Comparison of ENCODE assay signal across 12 cellular contexts in the genomic region with DNA sequence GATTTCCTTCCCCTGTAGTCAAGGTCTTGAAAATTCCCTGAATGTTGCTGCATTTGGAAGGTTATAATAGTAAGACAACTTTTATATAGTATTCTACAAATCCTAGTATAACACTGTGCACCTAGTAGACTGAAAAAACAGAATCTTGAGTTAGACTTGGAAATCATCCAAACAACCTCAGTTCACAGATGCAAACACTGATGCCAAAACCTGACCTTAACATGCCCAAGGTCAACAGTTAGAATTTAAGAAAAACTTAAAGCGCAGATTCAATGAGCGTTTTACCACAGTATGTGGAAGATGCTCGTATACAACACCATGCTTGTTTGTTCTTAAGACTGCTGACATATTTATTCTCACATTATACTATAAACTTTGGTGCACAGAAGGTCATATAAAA. TPM values are rescaled to one million over a fixed set of nuclear protein-coding genes. Genes with fewer than 3 reads are reported as not detected.
DNase-seq lines count a peak whose midpoint lies in the region; ATAC-seq, FAIRE-seq and TF ChIP-seq lines count a peak whose summit lies in the region.
"Had no signal": no experiment of that assay in that cellular context is flagged by ENCODE, and none has a peak within 500 bp of the region (broad histone marks: within the 10 kb centered on the region; RNA-seq: fewer than 3 reads in every experiment).

No MANE protein-coding gene starts in this region.

- H3K4me3 ChIP-seq in CD4-positive, alpha-beta memory T cell (ENCODE audit: low read length in 2 of 2): peak overlapping the region in 1 of 2 donors; percentile 77

- TF ChIP-seq POLR2A in GM12892 (IDR thresholded peaks at IDR 0.05; ENCODE audit: low read depth, low read length): no peak

- ATAC-seq in activated naive CD4-positive, alpha-beta T cell treated with anti-CD3 and anti-CD28 coated beads, Interleukin-2, amount 50 U/mL, for 72 hours: no peak
- no peak for ATAC-seq in GM18498 (IDR thresholded peaks at IDR 0.05; ENCODE audit: unreplicated experiment)
- ATAC-seq in HG03159 (IDR thresholded peaks at IDR 0.05; ENCODE audit: unreplicated experiment): no peak

- H3K27me3 Mint-ChIP-seq in CD4-positive, alpha-beta memory T cell: no peaks in the 10 kb centered on the region

- intact Hi-C loops in CD4-positive, alpha-beta memory T cell (cut with micrococcal nuclease): loop anchor here (5.0 to 10.0 kb wide), 2 partner anchors 44 to 273 kb away; no protein-coding TSS in a partner anchor

- DNase-seq in CD4-positive, alpha-beta memory T cell: no peak
- no peak for DNase-seq in GM12892 (ENCODE audit: insufficient read length)
- DNase-seq in activated naive CD4-positive, alpha-beta T cell treated with anti-CD3 and anti-CD28 coated beads, Interleukin-2, amount 50 U/mL, for 72 hours (ENCODE audit: low spot score in 2 of 2): no peak
- DNase-seq in medulla oblongata (ENCODE audit: extremely low spot score): peak; percentile 42
- DNase-seq in NCI-H187 treated with DMSO at 0.1 percent for 48 hours (lab: John Stamatoyannopoulos, UW): no peak
- no peak for DNase-seq in NCI-H774 (lab: John Stamatoyannopoulos, UW)
- DNase-seq: activated CD4-positive, alpha-beta T cell treated with anti-CD3 and anti-CD28 coated beads, Interleukin-2, amount 50 U/mL, for 48 hours; COR-L47; nephron progenitor cell; SHP77 treated with DMSO at 0.1 percent for 48 hours had no signal

- peak overlapping the region; percentile 67 to 97 (median 86) for H3K4me3 Mint-ChIP-seq in CD4-positive, alpha-beta memory T cell

- peaks cover 67% of the 10 kb centered on the region for H3K4me1 ChIP-seq in CD4-positive, alpha-beta memory T cell (ENCODE audit: insufficient read depth, low read length)

- no peaks in the 10 kb centered on the region for H3K27me3 ChIP-seq in CD4-positive, alpha-beta memory T cell (ENCODE audit: insufficient read depth, low read length)

- peak; percentile 9 for FAIRE-seq in GM12892 (lab: Jason Lieb, UNC)

- POLR2A ChIA-PET in CD4-positive, alpha-beta memory T cell (lab: Charles Lee; ENCODE audit: partially characterized antibody): interaction anchor here (1.8 to 9.0 kb wide), 5 partner anchors 11 to 57 kb away, joined by 10 to 189 read pairs (median 62); no protein-coding TSS in a partner anchor

- H3K27ac Mint-ChIP-seq in CD4-positive, alpha-beta memory T cell: peak overlapping the region in 6 of 7 donors; percentile 43 to 88 (median 84)
- H3K27ac Mint-ChIP-seq in activated naive CD4-positive, alpha-beta T cell treated with anti-CD3 and anti-CD28 coated beads, Interleukin-2, amount 50 U/mL, for 72 hours: peak overlapping the region; percentile 89 to 90
- H3K27ac Mint-ChIP-seq: nephron progenitor cell had no signal

- H3K36me3 Mint-ChIP-seq in CD4-positive, alpha-beta memory T cell: peaks cover 16 to 21% of the 10 kb centered on the region in 2 donors
- peaks cover 9 to 33% of the 10 kb centered on the region in 2 donors for H3K36me3 Mint-ChIP-seq in activated naive CD4-positive, alpha-beta T cell treated with anti-CD3 and anti-CD28 coated beads, Interleukin-2, amount 50 U/mL, for 72 hours

- CTCF ChIA-PET in CD4-positive, alpha-beta memory T cell (lab: Charles Lee; ENCODE audit: partially characterized antibody): interaction anchor here (2.4 kb wide), 1 partner anchor 13 kb away, joined by 7 read pairs; no protein-coding TSS in a partner anchor

- H3K9me3 Mint-ChIP-seq in CD4-positive, alpha-beta memory T cell: peaks cover 0 to 1% (median 0%) of the 10 kb centered on the region in 8 donors
- peaks cover 0 to 8% of the 10 kb centered on the region in 2 donors for H3K9me3 Mint-ChIP-seq in activated naive CD4-positive, alpha-beta T cell treated with anti-CD3 and anti-CD28 coated beads, Interleukin-2, amount 50 U/mL, for 72 hours
- H3K9me3 Mint-ChIP-seq: nephron progenitor cell had no signal

- H3K27ac ChIP-seq in CD4-positive, alpha-beta memory T cell (ENCODE audit: low read depth, low read length): peak overlapping the region; percentile 88

- no peaks in the 10 kb centered on the region for H3K36me3 ChIP-seq in CD4-positive, alpha-beta memory T cell (ENCODE audit: insufficient read depth, low read length)

- H3K9me3 ChIP-seq in CD4-positive, alpha-beta memory T cell (ENCODE audit: control insufficient read depth in 1 of 2, low read length in 2 of 2): no peaks in the 10 kb centered on the region

- peaks cover 57 to 73% (median 60%) of the 10 kb centered on the region in 4 donors for H3K4me1 Mint-ChIP-seq in CD4-positive, alpha-beta memory T cell

RNA-seq across cellular contexts. Expression of gene PIP4K2A, which starts 3.0 kb away (rescaled TPM):
- 100 to 1,000 TPM; 171 to 179 TPM for total RNA-seq in CD4-positive, alpha-beta memory T cell
- polyA plus RNA-seq in CD4-positive, alpha-beta memory T cell: 10 to 100 TPM; 33.4 to 87.0 TPM
- polyA plus RNA-seq in GM12892 (2012; ENCODE audit: missing spikeins): 66.0 TPM
- total RNA-seq in activated naive CD4-positive, alpha-beta T cell treated with anti-CD3 and anti-CD28 coated beads, Interleukin-2, amount 50 U/mL, for 72 hours: 100 to 1,000 TPM in 1 of 2 donors, 10 to 100 TPM in 1; 87.7 to 137 TPM
